In the genomic region with DNA sequence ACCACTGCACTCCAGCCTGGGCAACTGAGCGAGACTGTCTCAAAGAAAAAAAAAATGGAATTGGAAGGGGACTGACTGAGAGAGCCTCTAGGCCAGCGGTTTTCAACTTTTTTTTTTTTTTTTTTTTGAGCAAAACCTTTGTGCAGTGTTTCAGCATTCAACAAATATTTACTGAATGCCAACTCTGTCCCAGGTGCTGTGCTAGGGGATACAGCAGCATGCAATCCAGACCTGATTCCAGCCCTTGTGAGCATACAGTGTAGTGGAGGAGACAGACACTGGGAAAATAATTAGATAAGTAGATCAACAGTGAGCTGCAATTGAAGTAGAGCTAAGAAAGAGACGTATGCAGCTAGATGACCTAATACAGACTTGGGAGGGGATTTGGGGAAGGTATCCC, we compare ENCODE assay signal across 13 cellular contexts.
"Had no signal": no experiment of that assay in that cellular context is flagged by ENCODE, and none has a peak within 500 bp of the region (broad histone marks: within the 10 kb centered on the region; RNA-seq: fewer than 3 reads in every experiment).

No MANE protein-coding gene starts in this region.

- H3K4me1 ChIP-seq: thyroid gland had no signal

- ATAC-seq: left lung; pancreas; stimulated activated effector memory CD8-positive, alpha-beta T cell treated with anti-CD3 and anti-CD28 coated beads, Interleukin-12 subunit alpha, Interleukin-12 subunit beta, amount 100 ng/mL, for 72 hours; WTC11 had no signal

- H3K27me3 ChIP-seq: foreskin keratinocyte, left lung, neural progenitor cell, pancreas, thyroid gland had no signal

- H3K4me3 ChIP-seq: left lung, neural progenitor cell, pancreas, thyroid gland had no signal

- H3K9me3 ChIP-seq: left lung, pancreas, thyroid gland had no signal

- DNase-seq: activated CD4-positive, alpha-beta T cell treated with anti-CD3 and anti-CD28 coated beads, Interleukin-2, amount 50 U/mL, for 1 hour; activated naive CD8-positive, alpha-beta T cell treated with anti-CD3 and anti-CD28 coated beads for 36 hours; activated T-cell treated with anti-CD3 and anti-CD28 coated beads for 4 hours; head of caudate nucleus; left lung; pancreas; thyroid gland had no signal

- FAIRE-seq: colon, islet of Langerhans, pancreas had no signal

- H2AFZ ChIP-seq: neural progenitor cell had no signal

- H3K27ac ChIP-seq: foreskin keratinocyte, left lung, neural progenitor cell, pancreas, thyroid gland had no signal

- H3K36me3 ChIP-seq: left lung, neural progenitor cell, pancreas, thyroid gland had no signal

- H3K4me2 ChIP-seq: neural progenitor cell had no signal

- H3K9ac ChIP-seq: neural progenitor cell had no signal
